Comparison of ENCODE assay signal across 7 cellular contexts in the genomic region with DNA sequence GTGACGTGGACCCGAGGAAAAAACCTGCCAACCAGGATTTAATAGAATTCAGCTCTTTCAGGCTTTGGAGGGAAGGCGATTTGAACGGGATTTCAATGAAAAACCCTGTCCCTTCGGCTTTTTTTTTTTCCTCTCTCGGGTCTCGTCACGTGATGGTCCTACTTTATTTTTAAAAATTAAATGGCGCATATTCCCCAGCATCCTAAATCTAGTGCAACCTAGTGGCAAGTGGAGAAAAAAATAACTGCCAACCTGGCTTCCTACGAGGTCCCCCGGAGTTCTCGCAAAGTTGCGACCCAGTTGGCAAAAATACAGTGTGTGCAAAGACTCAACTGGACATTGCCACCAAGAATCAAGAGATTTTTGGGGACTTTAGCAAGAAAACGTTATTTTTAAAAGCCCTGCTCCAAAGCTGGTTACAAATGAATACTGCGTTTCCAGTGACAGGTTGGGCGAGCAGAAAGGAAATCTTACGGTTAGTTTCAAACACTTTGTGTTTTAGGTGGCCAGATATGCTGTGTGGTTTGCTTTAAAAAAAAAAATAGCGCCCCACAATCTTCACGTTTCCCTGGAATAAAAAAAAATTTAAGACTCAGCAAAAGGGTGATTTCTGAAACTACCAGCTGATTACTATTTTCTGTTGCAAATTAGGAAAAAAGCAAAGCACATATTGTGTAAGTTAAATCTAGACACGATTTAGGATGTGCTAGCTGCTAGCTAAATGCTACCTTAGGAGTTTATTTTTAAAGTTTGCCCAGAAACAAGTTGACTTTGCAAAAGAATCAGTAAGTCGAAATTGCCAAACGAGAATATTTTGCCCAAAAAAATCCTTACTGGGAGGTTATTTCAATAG. TPM values are rescaled to one million over a fixed set of nuclear protein-coding genes. Genes with fewer than 3 reads are reported as not detected.
DNase-seq lines count a peak whose midpoint lies in the region; ATAC-seq and TF ChIP-seq lines count a peak whose summit lies in the region.

No MANE protein-coding gene starts in this region.

- 4 to 6% (median 4%) methylated on average over 22 of the region's 22 CpGs for WGBS in adipose tissue, 3 donors
- WGBS in psoas muscle, 3 donors: 7 to 8% (median 7%) methylated on average over 22 of the region's 22 CpGs

- in situ Hi-C loops in Panc1 (cut with HindIII; ENCODE audit: low pct_unique_long_range_greater_than_20kb, low sequenced_read_pairs): no loop called here

- TF ChIP-seq CTCF in Panc1 (IDR thresholded peaks at IDR 0.05): peak; percentile 75
- TF ChIP-seq CTCF in psoas muscle (IDR thresholded peaks at IDR 0.05): peak; percentile 54

- peaks cover 46% of the 10 kb centered on the region for H3K4me1 ChIP-seq in Panc1 (ENCODE audit: control insufficient read depth, insufficient read depth, low read length)
- peaks cover 26% of the 10 kb centered on the region for H3K4me1 ChIP-seq in psoas muscle

- DNase-seq in GF-D8 (lab: John Stamatoyannopoulos, UW): peak; percentile 44
- DNase-seq in Jurkat, Clone E6-1 (ENCODE audit: low read depth, low spot score): peak; percentile 74
- peak; percentile 67 for DNase-seq in Panc1 (ENCODE audit: low read depth, low spot score)
- DNase-seq in left cardiac atrium: no peak
- DNase-seq in psoas muscle: no peak
- no peak for DNase-seq in islet precursor cell

- no peaks in the 10 kb centered on the region for H3K27me3 ChIP-seq in Panc1 (ENCODE audit: control insufficient read depth, insufficient read depth, low read length)
- H3K27me3 ChIP-seq in psoas muscle (ENCODE audit: insufficient read depth in 3 of 3, low read length in 2 of 3): no peaks in the 10 kb centered on the region

- BruUV-seq in Panc1 (replicated peaks; lab: Mats Ljungman, UMichigan): TSS peak; percentile 95

- H3K36me3 ChIP-seq in Panc1 (ENCODE audit: control insufficient read depth, insufficient read depth, low read length): peaks cover 1% of the 10 kb centered on the region; the same call in 1 of the 2 replicates
- peaks cover 0 to 14% of the 10 kb centered on the region in 2 donors for H3K36me3 ChIP-seq in psoas muscle (ENCODE audit: insufficient read depth in 1 of 2, low read depth in 1 of 2)

- ATAC-seq in Panc1 (peak; percentile 36), left cardiac atrium (peak; percentile 76), psoas muscle (peak; percentile 53 to 80 (median 70))

- H3K9me3 ChIP-seq in Panc1 (ENCODE audit: control insufficient read depth, insufficient read depth, low read depth, low read length) (no peaks in the 10 kb centered on the region), psoas muscle (no peaks in the 10 kb centered on the region)

- intact Hi-C loops in Panc1 (cut with micrococcal nuclease; ENCODE audit: unreplicated experiment): loop anchor here (5.0 kb wide), 1 partner anchor 51 kb away; no protein-coding TSS in a partner anchor
- intact Hi-C loops in left cardiac atrium (cut with DNase I): loop anchor here in 1 of 2 donors (10.0 kb wide), 1 partner anchor 219 kb away; no protein-coding TSS in a partner anchor
- intact Hi-C loops in psoas muscle (cut with DNase I): loop anchor here in 1 of 2 donors (10.0 kb wide), 1 partner anchor 49 kb away; no protein-coding TSS in a partner anchor

- POLR2A ChIA-PET in Panc1 (lab: Charles Lee): interaction anchor here (0.6 to 1.0 kb wide), 5 partner anchors 17 to 193 kb away, joined by 4 to 7 read pairs (median 5); no protein-coding TSS in a partner anchor

- H3K27ac ChIP-seq in Panc1 (ENCODE audit: low read length) (peak overlapping the region; percentile 99), adipose tissue (ENCODE audit: low read depth, low read length) (peak overlapping the region; percentile 53), psoas muscle (peak overlapping the region; percentile 99)

- CTCF ChIA-PET in Panc1 (lab: Charles Lee): interaction anchor here (0.6 to 1.0 kb wide), 4 partner anchors 17 to 50 kb away, joined by 3 to 5 read pairs (median 4); no protein-coding TSS in a partner anchor

- peak overlapping the region; percentile 88 for H3K4me3 ChIP-seq in Jurkat, Clone E6-1 (ENCODE audit: low read length)
- peak overlapping the region; percentile 68 to 82 for H3K4me3 ChIP-seq in Panc1 (ENCODE audit: low read depth in 2 of 2, low read length in 2 of 2)
- H3K4me3 ChIP-seq in psoas muscle: peak overlapping the region; percentile 87

RNA-seq across cellular contexts. Expression of gene MARF1, which starts 0.7 kb away (rescaled TPM):
- polyA plus RNA-seq in Jurkat, Clone E6-1 (2012; ENCODE audit: insufficient read depth, insufficient read length): 21.7 TPM
- total RNA-seq in Panc1 (2021; ENCODE audit: unreplicated experiment): 51.5 TPM
- polyA plus RNA-seq in Panc1 (2012; ENCODE audit: insufficient read length): 23.5 TPM
- polyA plus RNA-seq in adipose tissue: 10 to 100 TPM; 11.3 to 27.6 (median 14.7) TPM
- total RNA-seq in left cardiac atrium: 10 to 100 TPM; 39.5 to 50.9 TPM
- 10 to 100 TPM; 41.7 to 91.5 (median 51.3) TPM for total RNA-seq in psoas muscle
- 10 to 100 TPM; 13.4 to 35.1 (median 17.0) TPM for polyA plus RNA-seq in psoas muscle

RNA-seq across cellular contexts. Expression of gene NDE1, which starts 6.4 kb away (rescaled TPM):
- 66.4 TPM for polyA plus RNA-seq in Jurkat, Clone E6-1 (2012; ENCODE audit: insufficient read depth, insufficient read length)
- total RNA-seq in Panc1 (2021; ENCODE audit: unreplicated experiment) (99.1 TPM), left cardiac atrium (10 to 100 TPM; 17.8 to 19.8 TPM), psoas muscle (10 to 100 TPM in 3 of 4 donors, 1 to 10 TPM in 1; 7.9 to 17.0 (median 11.5) TPM)
- polyA plus RNA-seq in Panc1 (2012; ENCODE audit: insufficient read length): 56.6 TPM
- polyA plus RNA-seq in adipose tissue (10 to 100 TPM in 1 of 3 donors, 1 to 10 TPM in 2; 3.9 to 16.9 (median 9.9) TPM), psoas muscle (10 to 100 TPM in 1 of 3 donors, 1 to 10 TPM in 2; 6.6 to 14.6 (median 7.3) TPM)

Comparison
In these comparisons a context has a peak if more than half of its experiments do, and no peak if none do; other contexts are left out.
1. DNase-seq: peak in GF-D8 (single experiment), Jurkat, Clone E6-1 (single experiment) and Panc1 (single experiment); none in left cardiac atrium (single experiment), psoas muscle (0 of 2) and islet precursor cell (single experiment).
2. Peak in every context shown above with its lines, with median percentiles within 50 percentile points of each other: H3K4me3 ChIP-seq, ATAC-seq and H3K27ac ChIP-seq.